ENCODE assay signal across 34 cellular contexts in genomic region chr4:85946821-85947220, GRCh38.
"Had no signal": no experiment of that assay in that cellular context is flagged by ENCODE, and none has a peak within 500 bp of the region (broad histone marks: within the 10 kb centered on the region; RNA-seq: fewer than 3 reads in every experiment).

No MANE protein-coding gene starts in this region.

- H3K4me3 ChIP-seq: adrenal gland, body of pancreas, esophagus muscularis mucosa, gastroesophageal sphincter, heart right ventricle, hepatocyte had no signal

- H3K4me1 Mint-ChIP-seq: activated B cell treated with CpG ODN at 0.5 μM for 24 hours; activated CD8-positive, alpha-beta memory T cell treated with anti-CD3 and anti-CD28 coated beads, Interleukin-2, amount 10 ng/mL, durations not matched to agents 7 days and 5 days; activated naive CD4-positive, alpha-beta T cell treated with anti-CD3 and anti-CD28 coated beads, Interleukin-2, amount 50 U/mL, for 24 hours; activated naive CD8-positive, alpha-beta T cell treated with anti-CD3 and anti-CD28 coated beads for 36 hours; activated naive CD8-positive, alpha-beta T cell treated with anti-CD3 and anti-CD28 coated beads, Interleukin-2, amount 50 U/mL, for 24 hours; T-helper 17 cell had no signal

- ATAC-seq: activated CD4-positive, CD25-positive, alpha-beta regulatory T cell treated with anti-CD3 and anti-CD28 coated beads, Interleukin-2, amount 50 U/mL, for 24 hours; activated CD8-positive, alpha-beta memory T cell treated with anti-CD3 and anti-CD28 coated beads, Interleukin-2, amount 10 ng/mL, durations not matched to agents 7 days and 5 days; activated CD8-positive, alpha-beta T cell treated with anti-CD3 and anti-CD28 coated beads, Interleukin-2, amount 10 ng/mL, durations not matched to agents 7 days and 5 days; activated naive CD8-positive, alpha-beta T cell treated with anti-CD3 and anti-CD28 coated beads, Interleukin-2, amount 50 U/mL, for 24 hours; body of pancreas; gastroesophageal sphincter; heart right ventricle; T-helper 17 cell had no signal

- H3K27me3 Mint-ChIP-seq: activated B cell treated with CpG ODN at 0.5 μM for 24 hours; activated CD4-positive, alpha-beta memory T cell treated with anti-CD3 and anti-CD28 coated beads for 36 hours; activated CD8-positive, alpha-beta memory T cell treated with anti-CD3 and anti-CD28 coated beads, Interleukin-2, amount 10 ng/mL, durations not matched to agents 7 days and 5 days; activated naive CD4-positive, alpha-beta T cell treated with anti-CD3 and anti-CD28 coated beads, Interleukin-2, amount 50 U/mL, for 24 hours; activated naive CD8-positive, alpha-beta T cell treated with anti-CD3 and anti-CD28 coated beads for 36 hours; activated naive CD8-positive, alpha-beta T cell treated with anti-CD3 and anti-CD28 coated beads, Interleukin-2, amount 50 U/mL, for 24 hours; T-helper 17 cell had no signal

- H3K36me3 Mint-ChIP-seq: activated CD4-positive, alpha-beta memory T cell treated with anti-CD3 and anti-CD28 coated beads for 36 hours; activated CD8-positive, alpha-beta memory T cell treated with anti-CD3 and anti-CD28 coated beads, Interleukin-2, amount 10 ng/mL, durations not matched to agents 7 days and 5 days; activated naive CD4-positive, alpha-beta T cell treated with anti-CD3 and anti-CD28 coated beads, Interleukin-2, amount 50 U/mL, for 24 hours; activated naive CD8-positive, alpha-beta T cell treated with anti-CD3 and anti-CD28 coated beads for 36 hours had no signal

- H3K9me3 ChIP-seq: adrenal gland, body of pancreas, esophagus muscularis mucosa, gastroesophageal sphincter had no signal

- H3K4me1 ChIP-seq: adrenal gland, body of pancreas, esophagus muscularis mucosa, gastroesophageal sphincter had no signal

- H3K27ac ChIP-seq: adrenal gland, body of pancreas, esophagus muscularis mucosa, gastroesophageal sphincter, heart right ventricle, hepatocyte, WERI-Rb-1 had no signal

- DNase-seq: activated B cell treated with CpG ODN at 0.5 μM for 24 hours; activated CD4-positive, alpha-beta memory T cell treated with anti-CD3 and anti-CD28 coated beads for 36 hours; activated CD4-positive, alpha-beta T cell treated with anti-CD3 and anti-CD28 coated beads for 48 hours; activated CD8-positive, alpha-beta memory T cell treated with anti-CD3 and anti-CD28 coated beads, Interleukin-2, amount 10 ng/mL, durations not matched to agents 7 days and 5 days; activated CD8-positive, alpha-beta memory T cell treated with anti-CD3 and anti-CD28 coated beads, Interleukin-2, amount 50 U/mL, for 4 hours; activated CD8-positive, alpha-beta T cell treated with anti-CD3 and anti-CD28 coated beads, Interleukin-2, amount 10 ng/mL, durations not matched to agents 7 days and 5 days; activated effector memory CD4-positive, alpha-beta T cell treated with anti-CD3 and anti-CD28 coated beads, Interleukin-2, amount 50 U/mL, for 16 hours; activated naive CD4-positive, alpha-beta T cell treated with anti-CD3 and anti-CD28 coated beads for 36 hours; activated naive CD8-positive, alpha-beta T cell treated with anti-CD3 and anti-CD28 coated beads for 36 hours; activated naive CD8-positive, alpha-beta T cell treated with anti-CD3 and anti-CD28 coated beads, Interleukin-2, amount 50 U/mL, for 24 hours; activated T-cell treated with anti-CD3 and anti-CD28 coated beads, Interleukin-2, amount 50 U/mL, for 1 hour; activated T-cell treated with anti-CD3 and anti-CD28 coated beads, Interleukin-2, amount 50 U/mL, for 48 hours; adrenal gland; anterior cingulate cortex; body of pancreas; caudate nucleus; cortex of kidney; dermis blood vessel endothelial cell; effector CD4-positive, alpha-beta T cell; erythroblast; foreskin melanocyte; heart right ventricle; T-helper 1 cell; T-helper 17 cell; T1000; WERI-Rb-1 had no signal

- H3K27me3 ChIP-seq: adrenal gland, body of pancreas, esophagus muscularis mucosa, gastroesophageal sphincter, heart right ventricle, hepatocyte had no signal

- H3K9me3 Mint-ChIP-seq: activated B cell treated with CpG ODN at 0.5 μM for 24 hours; activated naive CD4-positive, alpha-beta T cell treated with anti-CD3 and anti-CD28 coated beads for 36 hours; activated naive CD4-positive, alpha-beta T cell treated with anti-CD3 and anti-CD28 coated beads, Interleukin-2, amount 50 U/mL, for 24 hours; activated naive CD8-positive, alpha-beta T cell treated with anti-CD3 and anti-CD28 coated beads, Interleukin-2, amount 50 U/mL, for 24 hours; activated T-helper 1 cell treated with anti-CD3 and anti-CD28 coated beads, Interleukin-12 subunit alpha, Interleukin-12 subunit beta, Interleukin-2, Interleukin-4 antibody, amounts not matched to agents 30 ng/mL and 10 ng/mL and 1 ng/mL, durations not matched to agents 14 hours and 24 hours and 36 hours; activated T-helper 2 cell treated with anti-CD3 and anti-CD28 coated beads, Interferon-gamma antibody, Interleukin-2, Interleukin-4, amounts not matched to agents 10 μg/mL and 5 μg/mL and 100 μg/mL, durations not matched to agents 14 hours and 24 hours and 36 hours; T-helper 2 cell treated with Interferon-gamma antibody and Interleukin-4, amounts not matched to agents 5 μg/mL and 100 μg/mL, for 36 hours had no signal

- H3K4me3 Mint-ChIP-seq: activated B cell treated with CpG ODN at 0.5 μM for 24 hours; activated CD4-positive, alpha-beta memory T cell treated with anti-CD3 and anti-CD28 coated beads for 36 hours; activated CD8-positive, alpha-beta memory T cell treated with anti-CD3 and anti-CD28 coated beads, Interleukin-2, amount 10 ng/mL, durations not matched to agents 7 days and 5 days; activated CD8-positive, alpha-beta T cell treated with anti-CD3 and anti-CD28 coated beads, Interleukin-2, amount 10 ng/mL, durations not matched to agents 7 days and 5 days; activated naive CD4-positive, alpha-beta T cell treated with anti-CD3 and anti-CD28 coated beads for 36 hours; activated naive CD4-positive, alpha-beta T cell treated with anti-CD3 and anti-CD28 coated beads, Interleukin-2, amount 50 U/mL, for 24 hours; activated naive CD8-positive, alpha-beta T cell treated with anti-CD3 and anti-CD28 coated beads for 36 hours; activated naive CD8-positive, alpha-beta T cell treated with anti-CD3 and anti-CD28 coated beads, Interleukin-2, amount 50 U/mL, for 24 hours; activated T-helper 1 cell treated with anti-CD3 and anti-CD28 coated beads, Interleukin-12 subunit alpha, Interleukin-12 subunit beta, Interleukin-2, Interleukin-4 antibody, amounts not matched to agents 30 ng/mL and 10 ng/mL and 1 ng/mL, durations not matched to agents 14 hours and 24 hours and 36 hours; T-helper 17 cell; T-helper 2 cell treated with Interferon-gamma antibody and Interleukin-4, amounts not matched to agents 5 μg/mL and 100 μg/mL, for 36 hours had no signal

- H3K27ac Mint-ChIP-seq: activated B cell treated with CpG ODN at 0.5 μM for 24 hours; activated CD4-positive, alpha-beta memory T cell treated with anti-CD3 and anti-CD28 coated beads for 36 hours; activated CD8-positive, alpha-beta memory T cell treated with anti-CD3 and anti-CD28 coated beads, Interleukin-2, amount 10 ng/mL, durations not matched to agents 7 days and 5 days; activated CD8-positive, alpha-beta T cell treated with anti-CD3 and anti-CD28 coated beads, Interleukin-2, amount 10 ng/mL, durations not matched to agents 7 days and 5 days; activated naive CD4-positive, alpha-beta T cell treated with anti-CD3 and anti-CD28 coated beads for 36 hours; activated naive CD4-positive, alpha-beta T cell treated with anti-CD3 and anti-CD28 coated beads, Interleukin-2, amount 50 U/mL, for 24 hours; activated naive CD8-positive, alpha-beta T cell treated with anti-CD3 and anti-CD28 coated beads for 36 hours; activated naive CD8-positive, alpha-beta T cell treated with anti-CD3 and anti-CD28 coated beads, Interleukin-2, amount 50 U/mL, for 24 hours; activated T-helper 1 cell treated with anti-CD3 and anti-CD28 coated beads, Interleukin-12 subunit alpha, Interleukin-12 subunit beta, Interleukin-2, Interleukin-4 antibody, amounts not matched to agents 30 ng/mL and 10 ng/mL and 1 ng/mL, durations not matched to agents 14 hours and 24 hours and 36 hours; activated T-helper 2 cell treated with anti-CD3 and anti-CD28 coated beads, Interferon-gamma antibody, Interleukin-2, Interleukin-4, amounts not matched to agents 10 μg/mL and 5 μg/mL and 100 μg/mL, durations not matched to agents 14 hours and 24 hours and 36 hours; T-helper 17 cell; T-helper 2 cell treated with Interferon-gamma antibody and Interleukin-4, amounts not matched to agents 5 μg/mL and 100 μg/mL, for 36 hours had no signal

- H3K36me3 ChIP-seq: adrenal gland, esophagus muscularis mucosa, gastroesophageal sphincter, heart right ventricle, WERI-Rb-1 had no signal
